In genomic region chr7:129845972-129846327, GRCh38 we compare ENCODE assay signal across 12 cellular contexts.
DNase-seq lines count a peak whose midpoint lies in the region; ATAC-seq and TF ChIP-seq lines count a peak whose summit lies in the region.
"Had no signal": no experiment of that assay in that cellular context is flagged by ENCODE, and none has a peak within 500 bp of the region (broad histone marks: within the 10 kb centered on the region; RNA-seq: fewer than 3 reads in every experiment).

No MANE protein-coding gene starts in this region.

- peak; percentile 83 for DNase-seq in A172 (ENCODE audit: low spot score)
- peak; percentile 70 for DNase-seq in GM03348 (ENCODE audit: low spot score)
- DNase-seq in glomerular visceral epithelial cell (ENCODE audit: extremely low spot score), result peak; percentile 64
- DNase-seq in stimulated activated CD4-positive, alpha-beta T cell treated with anti-CD3 and anti-CD28 coated beads, Interleukin-2, amount 100 ng/mL, for 48 hours, result no peak
- DNase-seq in cerebellar cortex (ENCODE audit: low spot score), result no peak
- DNase-seq in NCI-H2171 (lab: John Stamatoyannopoulos, UW), result no peak
- DNase-seq: COR-L47, H9, NCI-H2227 treated with DMSO at 0.1 percent for 48 hours, ovary had no signal

- ATAC-seq in SK-N-SH treated with all-trans-retinoic acid at 6 μM for 48 hours (peak; percentile 72), HG02938 (IDR thresholded peaks at IDR 0.05; ENCODE audit: unreplicated experiment) (no peak)

TF ChIP-seq in SK-N-SH treated with all-trans-retinoic acid at 6 μM for 48 hours, 23 proteins besides CTCF, POLR2A, EP300 and RAD21:
- TF ChIP-seq, protein P1, sequence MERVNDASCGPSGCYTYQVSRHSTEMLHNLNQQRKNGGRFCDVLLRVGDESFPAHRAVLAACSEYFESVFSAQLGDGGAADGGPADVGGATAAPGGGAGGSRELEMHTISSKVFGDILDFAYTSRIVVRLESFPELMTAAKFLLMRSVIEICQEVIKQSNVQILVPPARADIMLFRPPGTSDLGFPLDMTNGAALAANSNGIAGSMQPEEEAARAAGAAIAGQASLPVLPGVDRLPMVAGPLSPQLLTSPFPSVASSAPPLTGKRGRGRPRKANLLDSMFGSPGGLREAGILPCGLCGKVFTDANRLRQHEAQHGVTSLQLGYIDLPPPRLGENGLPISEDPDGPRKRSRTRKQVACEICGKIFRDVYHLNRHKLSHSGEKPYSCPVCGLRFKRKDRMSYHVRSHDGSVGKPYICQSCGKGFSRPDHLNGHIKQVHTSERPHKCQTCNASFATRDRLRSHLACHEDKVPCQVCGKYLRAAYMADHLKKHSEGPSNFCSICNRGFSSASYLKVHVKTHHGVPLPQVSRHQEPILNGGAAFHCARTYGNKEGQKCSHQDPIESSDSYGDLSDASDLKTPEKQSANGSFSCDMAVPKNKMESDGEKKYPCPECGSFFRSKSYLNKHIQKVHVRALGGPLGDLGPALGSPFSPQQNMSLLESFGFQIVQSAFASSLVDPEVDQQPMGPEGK (CRISPR knock-in tag; IDR thresholded peaks at IDR 0.05; ENCODE audit: borderline replicate concordance), result no peak
- no peak for TF ChIP-seq TCF4 (CRISPR knock-in tag; IDR thresholded peaks at IDR 0.05; ENCODE audit: borderline replicate concordance)
- no peak for TF ChIP-seq ZFP3 (CRISPR knock-in tag; IDR thresholded peaks at IDR 0.05)
TF ChIP-seq in SK-N-SH treated with all-trans-retinoic acid at 6 μM for 48 hours: peak in this region for 0.

Comparison
In these comparisons a context has a peak if more than half of its experiments do, and no peak if none do; other contexts are left out.
1. DNase-seq: peak in A172 (single experiment), GM03348 (single experiment) and glomerular visceral epithelial cell (single experiment); none in stimulated activated CD4-positive, alpha-beta T cell treated with anti-CD3 and anti-CD28 coated beads, Interleukin-2, amount 100 ng/mL, for 48 hours (0 of 2), cerebellar cortex (single experiment) and NCI-H2171 (single experiment).